Comparison of ENCODE assay signal across 8 cellular contexts in genomic region chr19:9582081-9582725, GRCh38. TPM values are rescaled to one million over a fixed set of nuclear protein-coding genes. Genes with fewer than 3 reads are reported as not detected.
DNase-seq lines count a peak whose midpoint lies in the region; ATAC-seq and TF ChIP-seq lines count a peak whose summit lies in the region.
"Not testable (repeated sequence)": the region's sequence is repeated elsewhere in the genome, so short reads cannot be mapped to it uniquely, and the experiment has no call there.

No MANE protein-coding gene starts in this region.

- H3K27ac Mint-ChIP-seq in activated CD4-positive, alpha-beta T cell treated with anti-CD3 and anti-CD28 coated beads, Interleukin-2, amount 10 ng/mL, durations not matched to agents 24 days and 14 days = peak overlapping the region; percentile 59
- peak overlapping the region; percentile 56 for H3K27ac Mint-ChIP-seq in activated naive CD4-positive, alpha-beta T cell treated with anti-CD3 and anti-CD28 coated beads, Interleukin-2, amount 10 ng/mL, durations not matched to agents 7 days and 5 days
- H3K27ac Mint-ChIP-seq in central memory CD8-positive, alpha-beta T cell (ENCODE audit: low read depth) = peak overlapping the region; percentile 5
- H3K27ac Mint-ChIP-seq in natural killer cell = peak overlapping the region; percentile 35 to 44
- peak overlapping the region; percentile 78 for H3K27ac Mint-ChIP-seq in stimulated activated naive CD8-positive, alpha-beta T cell treated with anti-CD3 and anti-CD28 coated beads, Interleukin-15, Interleukin-2, amounts not matched to agents 100 ng/mL and 50 ng/mL, for 24 hours

- H3K4me1 ChIP-seq in DOHH2 (ENCODE audit: control insufficient read depth, low read length) = peaks cover 15% of the 10 kb centered on the region

- not testable (repeated sequence) for H3K27me3 Mint-ChIP-seq in activated CD4-positive, alpha-beta T cell treated with anti-CD3 and anti-CD28 coated beads, Interleukin-2, amount 10 ng/mL, durations not matched to agents 24 days and 14 days; central memory CD8-positive, alpha-beta T cell; natural killer cell (ENCODE audit: low read depth in 2 of 2); stimulated activated naive CD8-positive, alpha-beta T cell treated with anti-CD3 and anti-CD28 coated beads, Interleukin-15, Interleukin-2, amounts not matched to agents 100 ng/mL and 50 ng/mL, for 24 hours
- peaks cover 12% of the 10 kb centered on the region for H3K27me3 Mint-ChIP-seq in activated naive CD4-positive, alpha-beta T cell treated with anti-CD3 and anti-CD28 coated beads, Interleukin-2, amount 10 ng/mL, durations not matched to agents 7 days and 5 days

- CTCF ChIA-PET in activated naive CD4-positive, alpha-beta T cell treated with anti-CD3 and anti-CD28 coated beads, Interleukin-2, amount 10 ng/mL, durations not matched to agents 7 days and 5 days (lab: Charles Lee) = not testable (repeated sequence)

- peak overlapping the region; percentile 67 for H3K4me3 Mint-ChIP-seq in activated CD4-positive, alpha-beta T cell treated with anti-CD3 and anti-CD28 coated beads, Interleukin-2, amount 10 ng/mL, durations not matched to agents 24 days and 14 days
- H3K4me3 Mint-ChIP-seq in activated naive CD4-positive, alpha-beta T cell treated with anti-CD3 and anti-CD28 coated beads, Interleukin-2, amount 10 ng/mL, durations not matched to agents 7 days and 5 days = peak overlapping the region; percentile 64
- H3K4me3 Mint-ChIP-seq in central memory CD8-positive, alpha-beta T cell = peak overlapping the region; percentile 64
- peak overlapping the region; percentile 68 for H3K4me3 Mint-ChIP-seq in natural killer cell
- peak overlapping the region; percentile 79 for H3K4me3 Mint-ChIP-seq in stimulated activated naive CD8-positive, alpha-beta T cell treated with anti-CD3 and anti-CD28 coated beads, Interleukin-15, Interleukin-2, amounts not matched to agents 100 ng/mL and 50 ng/mL, for 24 hours

- H3K79me2 ChIP-seq in DOHH2 (ENCODE audit: control insufficient read depth, low read length) = peaks cover 75% of the 10 kb centered on the region

- peaks cover 64% of the 10 kb centered on the region for H3K36me3 ChIP-seq in DOHH2 (ENCODE audit: control insufficient read depth, low read length)

- not testable (repeated sequence) for ATAC-seq in central memory CD8-positive, alpha-beta T cell (replicated peaks; ENCODE audit: extremely low read depth, poor library complexity, severe bottlenecking); natural killer cell

- H3F3A ChIP-seq in DOHH2 (ENCODE audit: control insufficient read depth, insufficient read depth) = not testable (repeated sequence)

- not testable (repeated sequence) for H3K27me3 ChIP-seq in DOHH2 (ENCODE audit: control insufficient read depth, low read length)

- TF ChIP-seq POLR2A in NB4 (IDR thresholded peaks at IDR 0.05; ENCODE audit: extremely low read depth, insufficient read length) = not testable (repeated sequence)

- H3K36me3 Mint-ChIP-seq in activated CD4-positive, alpha-beta T cell treated with anti-CD3 and anti-CD28 coated beads, Interleukin-2, amount 10 ng/mL, durations not matched to agents 24 days and 14 days (ENCODE audit: low read depth) = peaks cover 61% of the 10 kb centered on the region
- H3K36me3 Mint-ChIP-seq in activated naive CD4-positive, alpha-beta T cell treated with anti-CD3 and anti-CD28 coated beads, Interleukin-2, amount 10 ng/mL, durations not matched to agents 7 days and 5 days = peaks cover 57% of the 10 kb centered on the region
- H3K36me3 Mint-ChIP-seq in central memory CD8-positive, alpha-beta T cell (ENCODE audit: insufficient read depth) = peaks cover 26% of the 10 kb centered on the region
- not testable (repeated sequence) for H3K36me3 Mint-ChIP-seq in natural killer cell
- H3K36me3 Mint-ChIP-seq in stimulated activated naive CD8-positive, alpha-beta T cell treated with anti-CD3 and anti-CD28 coated beads, Interleukin-15, Interleukin-2, amounts not matched to agents 100 ng/mL and 50 ng/mL, for 24 hours (ENCODE audit: low read depth) = peaks cover 60% of the 10 kb centered on the region

- H3K9me3 ChIP-seq in DOHH2 (ENCODE audit: control insufficient read depth, insufficient read depth, low read length) = peaks cover 42% of the 10 kb centered on the region

- DNase-seq in NB4 (ENCODE audit: low read depth); activated CD4-positive, alpha-beta T cell treated with anti-CD3 and anti-CD28 coated beads, Interleukin-2, amount 10 ng/mL, durations not matched to agents 24 days and 14 days; activated naive CD4-positive, alpha-beta T cell treated with anti-CD3 and anti-CD28 coated beads, Interleukin-2, amount 10 ng/mL, durations not matched to agents 7 days and 5 days; central memory CD8-positive, alpha-beta T cell (ENCODE audit: low spot score in 2 of 2); natural killer cell: not testable (repeated sequence)

- H3K4me1 Mint-ChIP-seq in activated CD4-positive, alpha-beta T cell treated with anti-CD3 and anti-CD28 coated beads, Interleukin-2, amount 10 ng/mL, durations not matched to agents 24 days and 14 days = peaks cover 13% of the 10 kb centered on the region
- H3K4me1 Mint-ChIP-seq in activated naive CD4-positive, alpha-beta T cell treated with anti-CD3 and anti-CD28 coated beads, Interleukin-2, amount 10 ng/mL, durations not matched to agents 7 days and 5 days = peaks cover 31% of the 10 kb centered on the region
- peaks cover 47% of the 10 kb centered on the region for H3K4me1 Mint-ChIP-seq in central memory CD8-positive, alpha-beta T cell
- peaks cover 54 to 58% of the 10 kb centered on the region in 2 donors for H3K4me1 Mint-ChIP-seq in natural killer cell
- peaks cover 59% of the 10 kb centered on the region for H3K4me1 Mint-ChIP-seq in stimulated activated naive CD8-positive, alpha-beta T cell treated with anti-CD3 and anti-CD28 coated beads, Interleukin-15, Interleukin-2, amounts not matched to agents 100 ng/mL and 50 ng/mL, for 24 hours (ENCODE audit: low read depth)

- peaks cover 17% of the 10 kb centered on the region for H3K9me3 Mint-ChIP-seq in activated CD4-positive, alpha-beta T cell treated with anti-CD3 and anti-CD28 coated beads, Interleukin-2, amount 10 ng/mL, durations not matched to agents 24 days and 14 days
- peaks cover 40% of the 10 kb centered on the region for H3K9me3 Mint-ChIP-seq in activated naive CD4-positive, alpha-beta T cell treated with anti-CD3 and anti-CD28 coated beads, Interleukin-2, amount 10 ng/mL, durations not matched to agents 7 days and 5 days
- H3K9me3 Mint-ChIP-seq in central memory CD8-positive, alpha-beta T cell; natural killer cell: not testable (repeated sequence)
- H3K9me3 Mint-ChIP-seq in stimulated activated naive CD8-positive, alpha-beta T cell treated with anti-CD3 and anti-CD28 coated beads, Interleukin-15, Interleukin-2, amounts not matched to agents 100 ng/mL and 50 ng/mL, for 24 hours = peaks cover 17% of the 10 kb centered on the region

- H3K27ac ChIP-seq in DOHH2 (ENCODE audit: low read depth, low read length) = not testable (repeated sequence)

- not testable (repeated sequence) for H3K9me2 ChIP-seq in DOHH2 (replicated peaks; ENCODE audit: control insufficient read depth, low read length)

- not testable (repeated sequence) for H4K20me1 ChIP-seq in DOHH2 (ENCODE audit: control insufficient read depth, insufficient read depth, low read depth, low read length)

- H3K4me3 ChIP-seq in DOHH2 (ENCODE audit: low read length) = peak overlapping the region; percentile 20
- H3K4me3 ChIP-seq in NB4 (ENCODE audit: low read depth, low read length) = peak overlapping the region; percentile 88
- H3K4me3 ChIP-seq in iPS-11a (ENCODE audit: low read depth, low read length) = peak overlapping the region; percentile 28

- H3K4me2 ChIP-seq in DOHH2 (ENCODE audit: low read length) = peak overlapping the region; percentile 78; the same call in 1 of the 2 replicates

- not testable (repeated sequence) for TF ChIP-seq CTCF in DOHH2 (IDR thresholded peaks at IDR 0.05; ENCODE audit: low read depth, low read length, poor library complexity, severe bottlenecking); NB4 (IDR thresholded peaks at IDR 0.05; ENCODE audit: low read depth, low read length); natural killer cell (IDR thresholded peaks at IDR 0.05)

- intact Hi-C loops in activated CD4-positive, alpha-beta T cell treated with anti-CD3 and anti-CD28 coated beads, Interleukin-2, amount 10 ng/mL, durations not matched to agents 24 days and 14 days (cut with micrococcal nuclease) = loop anchor here (5.0 kb wide), 1 partner anchor 260 kb away; the partner anchor contains the start of gene ZNF559
- intact Hi-C loops in natural killer cell (cut with micrococcal nuclease) = loop anchor here (5.0 kb wide), 2 partner anchors 40 to 260 kb away; partner anchors contain the start of genes ZNF559 and ZNF561

RNA-seq across cellular contexts. Expression of gene ZNF121, which starts 2.1 kb away (rescaled TPM):
- 63.9 and 69.4 TPM in 2 replicates for total RNA-seq in activated CD4-positive, alpha-beta T cell treated with anti-CD3 and anti-CD28 coated beads, Interleukin-2, amount 10 ng/mL, durations not matched to agents 24 days and 14 days
- total RNA-seq in natural killer cell = 10 to 100 TPM; 32.9 to 35.7 (median 33.1) TPM

RNA-seq across cellular contexts. Expression of gene ZNF561, which starts 38.8 kb away (rescaled TPM):
- 35.3 and 37.2 TPM in 2 replicates for total RNA-seq in activated CD4-positive, alpha-beta T cell treated with anti-CD3 and anti-CD28 coated beads, Interleukin-2, amount 10 ng/mL, durations not matched to agents 24 days and 14 days
- total RNA-seq in natural killer cell = 10 to 100 TPM; 32.2 to 47.3 (median 36.9) TPM

RNA-seq across cellular contexts. Expression of gene ZNF426, which starts 43.8 kb away (rescaled TPM):
- 9.7 and 10.9 TPM in 2 replicates for total RNA-seq in activated CD4-positive, alpha-beta T cell treated with anti-CD3 and anti-CD28 coated beads, Interleukin-2, amount 10 ng/mL, durations not matched to agents 24 days and 14 days
- total RNA-seq in natural killer cell = 10 to 100 TPM; 14.1 to 17.3 (median 14.4) TPM

Comparison
In these comparisons a context has a peak if more than half of its experiments do, and no peak if none do; other contexts are left out.
1. H3K4me3 ChIP-seq: peak in every context shown above with its lines; median percentile 88 in NB4; 28 in iPS-11a; 20 in DOHH2.
2. H3K27ac Mint-ChIP-seq: peak in every context shown above with its lines; median percentile 78 in stimulated activated naive CD8-positive, alpha-beta T cell treated with anti-CD3 and anti-CD28 coated beads, Interleukin-15, Interleukin-2, amounts not matched to agents 100 ng/mL and 50 ng/mL, for 24 hours; 59 in activated CD4-positive, alpha-beta T cell treated with anti-CD3 and anti-CD28 coated beads, Interleukin-2, amount 10 ng/mL, durations not matched to agents 24 days and 14 days; 56 in activated naive CD4-positive, alpha-beta T cell treated with anti-CD3 and anti-CD28 coated beads, Interleukin-2, amount 10 ng/mL, durations not matched to agents 7 days and 5 days; 40 in natural killer cell; 5 in central memory CD8-positive, alpha-beta T cell.